Comparison of ENCODE assay signal across 1 cellular context in the genomic region with DNA sequence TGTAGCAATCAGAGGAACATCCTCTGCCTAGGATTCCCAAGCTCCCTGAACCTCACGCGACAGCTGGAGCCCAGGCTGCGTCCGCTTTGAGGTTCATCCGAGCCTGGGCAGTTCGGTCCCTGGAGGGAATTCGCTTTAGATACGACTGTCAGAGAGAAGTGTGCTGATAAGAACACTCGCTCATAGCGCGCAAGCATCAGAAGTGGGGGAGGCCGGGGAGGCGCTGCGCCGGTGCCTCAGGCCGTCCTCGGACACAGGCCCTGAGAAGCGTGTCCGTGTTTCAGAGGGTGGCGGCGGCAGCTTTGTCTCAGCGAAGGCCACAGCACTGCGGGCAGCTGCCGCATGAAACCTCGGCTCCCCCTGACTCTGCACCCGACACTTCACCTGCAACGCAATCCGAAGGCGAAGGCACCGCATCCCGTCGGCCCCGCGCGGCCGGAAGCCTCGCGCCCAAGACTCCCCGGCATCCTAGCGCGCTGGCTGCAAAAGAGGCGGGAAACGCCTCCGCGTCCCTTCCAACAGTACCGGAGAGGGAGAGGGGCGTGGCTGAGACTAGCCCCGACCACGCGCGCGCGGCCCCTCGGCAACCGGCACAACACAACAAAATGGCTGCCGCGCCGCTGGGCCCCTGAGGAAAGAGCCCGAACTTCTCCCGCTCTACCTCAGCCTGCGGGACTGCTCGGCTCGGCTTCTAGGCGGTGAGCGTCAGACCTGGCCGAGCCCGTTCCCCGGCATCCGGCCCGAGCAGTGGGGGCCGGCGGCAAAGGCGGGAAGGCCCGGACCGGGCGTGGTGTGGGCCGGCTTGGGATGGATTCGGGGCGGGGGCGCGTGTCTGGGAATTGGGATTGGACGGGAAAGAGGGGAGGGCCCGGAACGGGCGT.
TF ChIP-seq lines count a peak whose summit lies in the region.

A gene with protein sequence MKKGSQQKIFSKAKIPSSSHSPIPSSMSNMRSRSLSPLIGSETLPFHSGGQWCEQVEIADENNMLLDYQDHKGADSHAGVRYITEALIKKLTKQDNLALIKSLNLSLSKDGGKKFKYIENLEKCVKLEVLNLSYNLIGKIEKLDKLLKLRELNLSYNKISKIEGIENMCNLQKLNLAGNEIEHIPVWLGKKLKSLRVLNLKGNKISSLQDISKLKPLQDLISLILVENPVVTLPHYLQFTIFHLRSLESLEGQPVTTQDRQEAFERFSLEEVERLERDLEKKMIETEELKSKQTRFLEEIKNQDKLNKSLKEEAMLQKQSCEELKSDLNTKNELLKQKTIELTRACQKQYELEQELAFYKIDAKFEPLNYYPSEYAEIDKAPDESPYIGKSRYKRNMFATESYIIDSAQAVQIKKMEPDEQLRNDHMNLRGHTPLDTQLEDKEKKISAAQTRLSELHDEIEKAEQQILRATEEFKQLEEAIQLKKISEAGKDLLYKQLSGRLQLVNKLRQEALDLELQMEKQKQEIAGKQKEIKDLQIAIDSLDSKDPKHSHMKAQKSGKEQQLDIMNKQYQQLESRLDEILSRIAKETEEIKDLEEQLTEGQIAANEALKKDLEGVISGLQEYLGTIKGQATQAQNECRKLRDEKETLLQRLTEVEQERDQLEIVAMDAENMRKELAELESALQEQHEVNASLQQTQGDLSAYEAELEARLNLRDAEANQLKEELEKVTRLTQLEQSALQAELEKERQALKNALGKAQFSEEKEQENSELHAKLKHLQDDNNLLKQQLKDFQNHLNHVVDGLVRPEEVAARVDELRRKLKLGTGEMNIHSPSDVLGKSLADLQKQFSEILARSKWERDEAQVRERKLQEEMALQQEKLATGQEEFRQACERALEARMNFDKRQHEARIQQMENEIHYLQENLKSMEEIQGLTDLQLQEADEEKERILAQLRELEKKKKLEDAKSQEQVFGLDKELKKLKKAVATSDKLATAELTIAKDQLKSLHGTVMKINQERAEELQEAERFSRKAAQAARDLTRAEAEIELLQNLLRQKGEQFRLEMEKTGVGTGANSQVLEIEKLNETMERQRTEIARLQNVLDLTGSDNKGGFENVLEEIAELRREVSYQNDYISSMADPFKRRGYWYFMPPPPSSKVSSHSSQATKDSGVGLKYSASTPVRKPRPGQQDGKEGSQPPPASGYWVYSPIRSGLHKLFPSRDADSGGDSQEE (N-terminal part only) (plus strand): TSS at position 586 of the 881 bp plus-strand sequence. CDS start 13,372 bp downstream, outside the sequence.

TF ChIP-seq in HepG2, 621 proteins besides CTCF, POLR2A, EP300 and RAD21 (continued from another document and continues in another):
- TF ChIP-seq, protein P1, sequence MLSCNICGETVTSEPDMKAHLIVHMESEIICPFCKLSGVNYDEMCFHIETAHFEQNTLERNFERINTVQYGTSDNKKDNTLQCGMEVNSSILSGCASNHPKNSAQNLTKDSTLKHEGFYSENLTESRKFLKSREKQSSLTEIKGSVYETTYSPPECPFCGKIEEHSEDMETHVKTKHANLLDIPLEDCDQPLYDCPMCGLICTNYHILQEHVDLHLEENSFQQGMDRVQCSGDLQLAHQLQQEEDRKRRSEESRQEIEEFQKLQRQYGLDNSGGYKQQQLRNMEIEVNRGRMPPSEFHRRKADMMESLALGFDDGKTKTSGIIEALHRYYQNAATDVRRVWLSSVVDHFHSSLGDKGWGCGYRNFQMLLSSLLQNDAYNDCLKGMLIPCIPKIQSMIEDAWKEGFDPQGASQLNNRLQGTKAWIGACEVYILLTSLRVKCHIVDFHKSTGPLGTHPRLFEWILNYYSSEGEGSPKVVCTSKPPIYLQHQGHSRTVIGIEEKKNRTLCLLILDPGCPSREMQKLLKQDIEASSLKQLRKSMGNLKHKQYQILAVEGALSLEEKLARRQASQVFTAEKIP (CRISPR knock-in tag; IDR thresholded peaks at IDR 0.05; ENCODE audit: borderline replicate concordance), result no peak
- TF ChIP-seq CBX5 (CRISPR knock-in tag; IDR thresholded peaks at IDR 0.05; ENCODE audit: borderline replicate concordance), result peak; percentile 63; the same call in 1 of the 2 replicates
- peak; percentile 98 for TF ChIP-seq RNF2 (conservative IDR thresholded peaks at IDR 0.05; ENCODE audit: low read depth)
- TF ChIP-seq ZMAT3 (CRISPR knock-in tag; conservative IDR thresholded peaks at IDR 0.05), result peak; percentile 98
- TF ChIP-seq ZNF577 (CRISPR knock-in tag; IDR thresholded peaks at IDR 0.05; ENCODE audit: borderline replicate concordance, low read depth), result peak; percentile 54; the same call in 1 of the 2 replicates
- TF ChIP-seq POGZ (CRISPR knock-in tag; IDR thresholded peaks at IDR 0.05), result peak; percentile 80; the same call in 1 of the 2 replicates
- TF ChIP-seq ZNF296 (CRISPR knock-in tag; conservative IDR thresholded peaks at IDR 0.05), result no peak; the same call in 1 of the 2 replicates
- TF ChIP-seq, protein P2, sequence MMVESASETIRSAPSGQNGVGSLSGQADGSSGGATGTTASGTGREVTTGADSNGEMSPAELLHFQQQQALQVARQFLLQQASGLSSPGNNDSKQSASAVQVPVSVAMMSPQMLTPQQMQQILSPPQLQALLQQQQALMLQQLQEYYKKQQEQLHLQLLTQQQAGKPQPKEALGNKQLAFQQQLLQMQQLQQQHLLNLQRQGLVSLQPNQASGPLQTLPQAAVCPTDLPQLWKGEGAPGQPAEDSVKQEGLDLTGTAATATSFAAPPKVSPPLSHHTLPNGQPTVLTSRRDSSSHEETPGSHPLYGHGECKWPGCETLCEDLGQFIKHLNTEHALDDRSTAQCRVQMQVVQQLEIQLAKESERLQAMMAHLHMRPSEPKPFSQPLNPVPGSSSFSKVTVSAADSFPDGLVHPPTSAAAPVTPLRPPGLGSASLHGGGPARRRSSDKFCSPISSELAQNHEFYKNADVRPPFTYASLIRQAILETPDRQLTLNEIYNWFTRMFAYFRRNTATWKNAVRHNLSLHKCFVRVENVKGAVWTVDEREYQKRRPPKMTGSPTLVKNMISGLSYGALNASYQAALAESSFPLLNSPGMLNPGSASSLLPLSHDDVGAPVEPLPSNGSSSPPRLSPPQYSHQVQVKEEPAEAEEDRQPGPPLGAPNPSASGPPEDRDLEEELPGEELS (CRISPR knock-in tag; IDR thresholded peaks at IDR 0.05), result peak; percentile 64; the same call in 1 of the 2 replicates
- TF ChIP-seq TSC22D2 (CRISPR knock-in tag; IDR thresholded peaks at IDR 0.05; ENCODE audit: borderline replicate concordance), result peak; percentile 81; the same call in 1 of the 2 replicates
- no peak for TF ChIP-seq ZNF382 (CRISPR knock-in tag; IDR thresholded peaks at IDR 0.05; ENCODE audit: borderline replicate concordance)
- TF ChIP-seq SATB2 (CRISPR knock-in tag; IDR thresholded peaks at IDR 0.05), result peak; percentile 93
- peak; percentile 91 for TF ChIP-seq ZNF746 (CRISPR knock-in tag; IDR thresholded peaks at IDR 0.05)
- peak; percentile 44; the same call in 1 of the 2 replicates for TF ChIP-seq TEAD2 (CRISPR knock-in tag; IDR thresholded peaks at IDR 0.05)
- TF ChIP-seq RBAK (CRISPR knock-in tag; IDR thresholded peaks at IDR 0.05), result peak; percentile 75; the same call in 1 of the 2 replicates
- peak; percentile 99 for TF ChIP-seq SAFB2 (CRISPR knock-in tag; IDR thresholded peaks at IDR 0.05; ENCODE audit: borderline replicate concordance, low read depth)
- peak; percentile 97 for TF ChIP-seq ZFP90 (CRISPR knock-in tag; IDR thresholded peaks at IDR 0.05; ENCODE audit: borderline replicate concordance)
- TF ChIP-seq GATA4 (IDR thresholded peaks at IDR 0.05; ENCODE audit: borderline replicate concordance, low read depth), result no peak
- no peak for TF ChIP-seq MTA3 (CRISPR knock-in tag; IDR thresholded peaks at IDR 0.05)
- TF ChIP-seq KLF9 (CRISPR knock-in tag; IDR thresholded peaks at IDR 0.05; ENCODE audit: low read depth), result peak; percentile 98
- TF ChIP-seq, protein P3, sequence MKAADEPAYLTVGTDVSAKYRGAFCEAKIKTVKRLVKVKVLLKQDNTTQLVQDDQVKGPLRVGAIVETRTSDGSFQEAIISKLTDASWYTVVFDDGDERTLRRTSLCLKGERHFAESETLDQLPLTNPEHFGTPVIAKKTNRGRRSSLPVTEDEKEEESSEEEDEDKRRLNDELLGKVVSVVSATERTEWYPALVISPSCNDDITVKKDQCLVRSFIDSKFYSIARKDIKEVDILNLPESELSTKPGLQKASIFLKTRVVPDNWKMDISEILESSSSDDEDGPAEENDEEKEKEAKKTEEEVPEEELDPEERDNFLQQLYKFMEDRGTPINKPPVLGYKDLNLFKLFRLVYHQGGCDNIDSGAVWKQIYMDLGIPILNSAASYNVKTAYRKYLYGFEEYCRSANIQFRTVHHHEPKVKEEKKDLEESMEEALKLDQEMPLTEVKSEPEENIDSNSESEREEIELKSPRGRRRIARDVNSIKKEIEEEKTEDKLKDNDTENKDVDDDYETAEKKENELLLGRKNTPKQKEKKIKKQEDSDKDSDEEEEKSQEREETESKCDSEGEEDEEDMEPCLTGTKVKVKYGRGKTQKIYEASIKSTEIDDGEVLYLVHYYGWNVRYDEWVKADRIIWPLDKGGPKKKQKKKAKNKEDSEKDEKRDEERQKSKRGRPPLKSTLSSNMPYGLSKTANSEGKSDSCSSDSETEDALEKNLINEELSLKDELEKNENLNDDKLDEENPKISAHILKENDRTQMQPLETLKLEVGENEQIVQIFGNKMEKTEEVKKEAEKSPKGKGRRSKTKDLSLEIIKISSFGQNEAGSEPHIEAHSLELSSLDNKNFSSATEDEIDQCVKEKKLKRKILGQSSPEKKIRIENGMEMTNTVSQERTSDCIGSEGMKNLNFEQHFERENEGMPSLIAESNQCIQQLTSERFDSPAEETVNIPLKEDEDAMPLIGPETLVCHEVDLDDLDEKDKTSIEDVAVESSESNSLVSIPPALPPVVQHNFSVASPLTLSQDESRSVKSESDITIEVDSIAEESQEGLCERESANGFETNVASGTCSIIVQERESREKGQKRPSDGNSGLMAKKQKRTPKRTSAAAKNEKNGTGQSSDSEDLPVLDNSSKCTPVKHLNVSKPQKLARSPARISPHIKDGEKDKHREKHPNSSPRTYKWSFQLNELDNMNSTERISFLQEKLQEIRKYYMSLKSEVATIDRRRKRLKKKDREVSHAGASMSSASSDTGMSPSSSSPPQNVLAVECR (CRISPR knock-in tag; IDR thresholded peaks at IDR 0.05; ENCODE audit: borderline replicate concordance), result peak; percentile 97
- peak; percentile 59; the same call in 1 of the 2 replicates for TF ChIP-seq ELF3 (CRISPR knock-in tag; IDR thresholded peaks at IDR 0.05)
- TF ChIP-seq, protein P4, sequence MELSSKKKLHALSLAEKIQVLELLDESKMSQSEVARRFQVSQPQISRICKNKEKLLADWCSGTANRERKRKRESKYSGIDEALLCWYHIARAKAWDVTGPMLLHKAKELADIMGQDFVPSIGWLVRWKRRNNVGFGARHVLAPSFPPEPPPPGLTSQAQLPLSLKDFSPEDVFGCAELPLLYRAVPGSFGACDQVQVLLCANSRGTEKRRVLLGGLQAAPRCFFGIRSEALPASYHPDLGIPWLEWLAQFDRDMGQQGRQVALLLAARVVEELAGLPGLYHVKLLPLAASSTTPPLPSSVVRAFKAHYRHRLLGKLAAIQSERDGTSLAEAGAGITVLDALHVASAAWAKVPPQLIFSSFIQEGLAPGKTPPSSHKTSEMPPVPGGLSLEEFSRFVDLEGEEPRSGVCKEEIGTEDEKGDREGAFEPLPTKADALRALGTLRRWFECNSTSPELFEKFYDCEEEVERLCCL (CRISPR knock-in tag; IDR thresholded peaks at IDR 0.05; ENCODE audit: borderline replicate concordance), result peak; percentile 95; the same call in 1 of the 2 replicates
- TF ChIP-seq MTF2 (CRISPR knock-in tag; IDR thresholded peaks at IDR 0.05; ENCODE audit: borderline replicate concordance), result no peak
- peak; percentile 97 for TF ChIP-seq ZNF337 (CRISPR knock-in tag; IDR thresholded peaks at IDR 0.05; ENCODE audit: borderline replicate concordance, low read depth)
- peak; percentile 73 for TF ChIP-seq RXRB (CRISPR knock-in tag; IDR thresholded peaks at IDR 0.05; ENCODE audit: borderline replicate concordance)
- peak; percentile 46; the same call in 1 of the 2 replicates for TF ChIP-seq HMG20A (CRISPR knock-in tag; IDR thresholded peaks at IDR 0.05; ENCODE audit: borderline replicate concordance)
- TF ChIP-seq ZNF20 (CRISPR knock-in tag; IDR thresholded peaks at IDR 0.05), result 0 out of 2 replicates have a peak, but pooled peaks have one; percentile 62
- peak; percentile 89 for TF ChIP-seq KAT8 (CRISPR knock-in tag; IDR thresholded peaks at IDR 0.05)
- no peak; the same call in none of the 2 replicates for TF ChIP-seq ETV6 (CRISPR knock-in tag; conservative IDR thresholded peaks at IDR 0.05)
- TF ChIP-seq, protein P5, sequence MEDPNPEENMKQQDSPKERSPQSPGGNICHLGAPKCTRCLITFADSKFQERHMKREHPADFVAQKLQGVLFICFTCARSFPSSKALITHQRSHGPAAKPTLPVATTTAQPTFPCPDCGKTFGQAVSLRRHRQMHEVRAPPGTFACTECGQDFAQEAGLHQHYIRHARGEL (CRISPR knock-in tag; IDR thresholded peaks at IDR 0.05), result peak; percentile 55
- TF ChIP-seq, protein P6, sequence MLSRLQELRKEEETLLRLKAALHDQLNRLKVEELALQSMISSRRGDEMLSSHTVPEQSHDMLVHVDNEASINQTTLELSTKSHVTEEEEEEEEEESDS (CRISPR knock-in tag; IDR thresholded peaks at IDR 0.05; ENCODE audit: borderline replicate concordance), result no peak
- TF ChIP-seq ETV5 (CRISPR knock-in tag; IDR thresholded peaks at IDR 0.05; ENCODE audit: borderline replicate concordance), result peak; percentile 87
- peak; percentile 62; the same call in 1 of the 2 replicates for TF ChIP-seq ZNF136 (CRISPR knock-in tag; IDR thresholded peaks at IDR 0.05; ENCODE audit: low read depth)
- no peak for TF ChIP-seq SYNCRIP (IDR thresholded peaks at IDR 0.05; ENCODE audit: insufficient read depth, low read depth, low read length)
- no peak for TF ChIP-seq ZNF180 (CRISPR knock-in tag; IDR thresholded peaks at IDR 0.05; ENCODE audit: borderline replicate concordance, low read depth)
- TF ChIP-seq, protein P7, sequence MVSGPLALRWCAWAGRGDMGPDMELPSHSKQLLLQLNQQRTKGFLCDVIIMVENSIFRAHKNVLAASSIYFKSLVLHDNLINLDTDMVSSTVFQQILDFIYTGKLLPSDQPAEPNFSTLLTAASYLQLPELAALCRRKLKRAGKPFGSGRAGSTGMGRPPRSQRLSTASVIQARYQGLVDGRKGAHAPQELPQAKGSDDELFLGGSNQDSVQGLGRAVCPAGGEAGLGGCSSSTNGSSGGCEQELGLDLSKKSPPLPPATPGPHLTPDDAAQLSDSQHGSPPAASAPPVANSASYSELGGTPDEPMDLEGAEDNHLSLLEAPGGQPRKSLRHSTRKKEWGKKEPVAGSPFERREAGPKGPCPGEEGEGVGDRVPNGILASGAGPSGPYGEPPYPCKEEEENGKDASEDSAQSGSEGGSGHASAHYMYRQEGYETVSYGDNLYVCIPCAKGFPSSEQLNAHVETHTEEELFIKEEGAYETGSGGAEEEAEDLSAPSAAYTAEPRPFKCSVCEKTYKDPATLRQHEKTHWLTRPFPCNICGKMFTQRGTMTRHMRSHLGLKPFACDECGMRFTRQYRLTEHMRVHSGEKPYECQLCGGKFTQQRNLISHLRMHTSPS (CRISPR knock-in tag; IDR thresholded peaks at IDR 0.05; ENCODE audit: low read depth), result no peak
